Comparison of ENCODE assay signal across 19 cellular contexts in the genomic region with DNA sequence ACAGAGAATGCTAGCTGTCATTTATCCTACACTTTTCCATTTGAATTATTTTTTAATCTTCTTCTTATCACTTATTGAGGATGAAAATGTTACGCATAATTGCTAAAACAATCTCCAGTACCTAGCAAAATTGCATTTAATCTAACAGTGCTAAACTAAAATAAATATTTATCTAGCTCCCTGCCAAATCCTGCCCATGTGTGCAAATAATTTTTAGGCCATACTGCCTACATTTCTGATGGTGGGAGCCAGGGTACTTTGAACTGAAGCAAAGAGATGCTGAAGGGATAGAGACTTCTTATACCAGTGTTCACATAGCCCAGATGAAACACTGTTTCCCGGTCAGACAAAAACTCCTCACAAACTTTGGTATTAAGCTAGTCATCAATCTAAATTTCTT.
"Had no signal": no experiment of that assay in that cellular context is flagged by ENCODE, and none has a peak within 500 bp of the region (broad histone marks: within the 10 kb centered on the region; RNA-seq: fewer than 3 reads in every experiment).

No MANE protein-coding gene starts in this region.

- H3K9me3 ChIP-seq: heart left ventricle, neutrophil, ovary, psoas muscle, thyroid gland had no signal

- DNase-seq: activated CD4-positive, alpha-beta memory T cell treated with anti-CD3 and anti-CD28 coated beads, Interleukin-2, amount 10 ng/mL, durations not matched to agents 7 days and 5 days; activated CD4-positive, alpha-beta T cell treated with anti-CD3 and anti-CD28 coated beads, Interleukin-2, amount 10 ng/mL, durations not matched to agents 24 days and 14 days; activated effector memory CD4-positive, alpha-beta T cell treated with Interleukin-2 at 50 U/mL for 16 hours; activated naive CD4-positive, alpha-beta T cell treated with anti-CD3 and anti-CD28 coated beads, Interleukin-2, amount 10 ng/mL, durations not matched to agents 7 days and 5 days; activated T-cell treated with anti-CD3 and anti-CD28 coated beads, Interleukin-2, amount 50 U/mL, for 72 hours; heart left ventricle; left ventricle myocardium superior; mammary epithelial cell; ovary; psoas muscle; right cardiac atrium; stimulated activated CD4-positive, alpha-beta T cell treated with anti-CD3 and anti-CD28 coated beads, Interleukin-4, amount 100 ng/mL, for 24 hours; stimulated activated naive CD8-positive, alpha-beta T cell treated with anti-CD3 and anti-CD28 coated beads, Interleukin-15, Interleukin-2, amounts not matched to agents 100 U/mL and 50 U/mL, for 24 hours; thyroid gland had no signal

- H3K27ac ChIP-seq: cardiac muscle cell, heart left ventricle, neutrophil, ovary, psoas muscle, thyroid gland, VCaP had no signal

- H3K4me3 Mint-ChIP-seq: activated CD4-positive, alpha-beta memory T cell treated with anti-CD3 and anti-CD28 coated beads, Interleukin-2, amount 10 ng/mL, durations not matched to agents 7 days and 5 days; activated CD4-positive, alpha-beta T cell treated with anti-CD3 and anti-CD28 coated beads, Interleukin-2, amount 10 ng/mL, durations not matched to agents 24 days and 14 days; activated naive CD4-positive, alpha-beta T cell treated with anti-CD3 and anti-CD28 coated beads, Interleukin-2, amount 10 ng/mL, durations not matched to agents 7 days and 5 days; activated T-cell treated with anti-CD3 and anti-CD28 coated beads, Interleukin-2, amount 50 U/mL, for 72 hours; natural killer cell treated with Interleukin-12 subunit alpha and Interleukin-12 subunit beta and Interleukin-15 and Interleukin-18, amount 100 ng/mL, for 72 hours had no signal

- H3K4me1 Mint-ChIP-seq: activated CD4-positive, alpha-beta memory T cell treated with anti-CD3 and anti-CD28 coated beads, Interleukin-2, amount 10 ng/mL, durations not matched to agents 7 days and 5 days; activated CD4-positive, alpha-beta T cell treated with anti-CD3 and anti-CD28 coated beads, Interleukin-2, amount 10 ng/mL, durations not matched to agents 24 days and 14 days; activated naive CD4-positive, alpha-beta T cell treated with anti-CD3 and anti-CD28 coated beads, Interleukin-2, amount 10 ng/mL, durations not matched to agents 7 days and 5 days had no signal

- H3K27me3 Mint-ChIP-seq: activated CD4-positive, alpha-beta memory T cell treated with anti-CD3 and anti-CD28 coated beads, Interleukin-2, amount 10 ng/mL, durations not matched to agents 7 days and 5 days; activated CD4-positive, alpha-beta T cell treated with anti-CD3 and anti-CD28 coated beads, Interleukin-2, amount 10 ng/mL, durations not matched to agents 24 days and 14 days; activated naive CD4-positive, alpha-beta T cell treated with anti-CD3 and anti-CD28 coated beads, Interleukin-2, amount 10 ng/mL, durations not matched to agents 7 days and 5 days; natural killer cell treated with Interleukin-12 subunit alpha and Interleukin-12 subunit beta and Interleukin-15 and Interleukin-18, amount 100 ng/mL, for 72 hours had no signal

- H3K36me3 Mint-ChIP-seq: activated naive CD4-positive, alpha-beta T cell treated with anti-CD3 and anti-CD28 coated beads, Interleukin-2, amount 10 ng/mL, durations not matched to agents 7 days and 5 days; natural killer cell treated with Interleukin-12 subunit alpha and Interleukin-12 subunit beta and Interleukin-15 and Interleukin-18, amount 100 ng/mL, for 72 hours had no signal

- H3K4me1 ChIP-seq: heart left ventricle, psoas muscle, thyroid gland had no signal

- ATAC-seq: activated CD4-positive, CD25-positive, alpha-beta regulatory T cell treated with anti-CD3 and anti-CD28 coated beads, Interleukin-2, amount 50 U/mL, for 24 hours; activated T-cell treated with anti-CD3 and anti-CD28 coated beads, Interleukin-2, amount 50 U/mL, for 72 hours; heart left ventricle; left ventricle myocardium superior; natural killer cell treated with Interleukin-12 subunit alpha and Interleukin-12 subunit beta and Interleukin-15 and Interleukin-18, amount 100 ng/mL, for 72 hours; psoas muscle; right cardiac atrium; stimulated activated naive CD8-positive, alpha-beta T cell treated with anti-CD3 and anti-CD28 coated beads, Interleukin-15, Interleukin-2, amounts not matched to agents 100 U/mL and 50 U/mL, for 24 hours had no signal

- H3K4me3 ChIP-seq: cardiac muscle cell, heart left ventricle, ovary, psoas muscle, thyroid gland had no signal

- H3K27me3 ChIP-seq: cardiac muscle cell, heart left ventricle, neutrophil, ovary, thyroid gland had no signal

- H3K36me3 ChIP-seq: cardiac muscle cell, heart left ventricle, neutrophil, ovary, thyroid gland had no signal

- H3K27ac Mint-ChIP-seq: activated CD4-positive, alpha-beta memory T cell treated with anti-CD3 and anti-CD28 coated beads, Interleukin-2, amount 10 ng/mL, durations not matched to agents 7 days and 5 days; activated CD4-positive, alpha-beta T cell treated with anti-CD3 and anti-CD28 coated beads, Interleukin-2, amount 10 ng/mL, durations not matched to agents 24 days and 14 days; activated naive CD4-positive, alpha-beta T cell treated with anti-CD3 and anti-CD28 coated beads, Interleukin-2, amount 10 ng/mL, durations not matched to agents 7 days and 5 days; activated T-cell treated with anti-CD3 and anti-CD28 coated beads, Interleukin-2, amount 50 U/mL, for 72 hours; natural killer cell treated with Interleukin-12 subunit alpha and Interleukin-12 subunit beta and Interleukin-15 and Interleukin-18, amount 100 ng/mL, for 72 hours had no signal
